Comparison of ENCODE assay signal across 1 cellular context in the genomic region with DNA sequence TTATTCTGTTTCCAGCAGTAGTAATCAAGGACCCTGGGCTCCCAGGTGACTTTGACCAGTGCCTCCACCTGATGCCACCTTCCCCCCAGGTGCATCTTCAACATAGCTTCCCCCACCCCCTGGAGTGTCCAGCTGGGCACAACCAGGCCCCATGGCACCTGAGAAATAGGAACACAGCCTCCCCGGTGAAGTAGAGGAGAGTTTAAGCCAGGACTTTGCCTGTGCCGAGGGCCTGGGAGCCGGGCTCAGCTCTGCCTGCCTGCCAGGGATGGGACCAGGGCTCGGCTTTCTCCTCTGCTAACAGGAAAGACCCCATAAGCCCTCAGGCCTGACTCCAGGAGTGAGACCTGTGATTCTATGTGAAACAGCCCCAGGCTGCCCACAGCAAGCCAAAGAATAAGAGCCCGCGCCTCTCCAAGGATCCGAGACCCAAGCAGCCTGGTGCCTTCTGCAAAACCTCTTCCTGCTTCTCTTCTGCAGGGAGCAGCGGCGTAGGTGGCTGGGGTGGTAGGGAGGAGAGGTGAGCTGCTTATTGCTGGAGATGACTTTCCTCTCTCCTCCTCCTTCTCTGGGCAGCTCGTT.
TF ChIP-seq lines count a peak whose summit lies in the region.

No MANE protein-coding gene starts in this region.

TF ChIP-seq in WTC11, 78 proteins besides CTCF, POLR2A, EP300 and RAD21 (continued from another document):
- TF ChIP-seq GTF2I (CRISPR knock-in tag; conservative IDR thresholded peaks at IDR 0.05) (no peak), PRRX2 (CRISPR knock-in tag; IDR thresholded peaks at IDR 0.05) (no peak), JAZF1 (CRISPR knock-in tag; IDR thresholded peaks at IDR 0.05) (no peak), NFATC4 (CRISPR knock-in tag; IDR thresholded peaks at IDR 0.05) (no peak)
